In the genomic region with DNA sequence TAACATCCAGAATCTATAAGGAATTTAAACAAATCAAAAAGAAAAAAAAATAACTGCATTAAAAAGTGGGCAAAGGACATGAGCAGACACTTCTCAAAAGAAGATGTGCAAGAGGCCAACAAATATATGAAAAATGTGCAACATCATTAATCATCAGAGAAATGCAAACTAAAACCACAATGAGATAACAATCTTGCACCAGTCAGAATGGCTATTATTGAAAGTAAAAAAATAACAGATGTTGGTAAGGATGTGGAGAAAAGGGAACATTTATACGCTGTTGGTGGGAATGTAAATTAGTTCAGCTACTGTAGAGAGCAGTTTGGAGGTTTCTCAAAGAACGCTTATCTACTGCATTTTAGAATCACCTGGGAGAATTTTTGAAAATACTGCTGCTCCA, we compare ENCODE assay signal across 15 cellular contexts.
"Had no signal": no experiment of that assay in that cellular context is flagged by ENCODE, and none has a peak within 500 bp of the region (broad histone marks: within the 10 kb centered on the region; RNA-seq: fewer than 3 reads in every experiment).

No MANE protein-coding gene starts in this region.

- H3K36me3 ChIP-seq: esophagus squamous epithelium, gastrocnemius medialis, spleen, transverse colon had no signal

- ATAC-seq: activated CD8-positive, alpha-beta memory T cell treated with anti-CD3 and anti-CD28 coated beads, Interleukin-2, amount 10 ng/mL, durations not matched to agents 7 days and 5 days; activated T-cell treated with anti-CD3 and anti-CD28 coated beads, Interleukin-2, amount 50 U/mL, for 4 hours; gastrocnemius medialis; sciatic nerve; stimulated activated memory B cell treated with anti-CD40 and anti-IgM and Interleukin-4, amounts not matched to agents 10 μg/mL and 1 μg/mL and 100 μg/mL, for 72 hours had no signal

- H3K4me1 ChIP-seq: esophagus squamous epithelium, gastrocnemius medialis, spleen, transverse colon had no signal

- H3K27me3 ChIP-seq: esophagus squamous epithelium, gastrocnemius medialis, hepatocyte, spleen, transverse colon had no signal

- H3K4me3 ChIP-seq: esophagus squamous epithelium, gastrocnemius medialis, hepatocyte, spleen, transverse colon had no signal

- DNase-seq: activated CD4-positive, alpha-beta T cell treated with anti-CD3 and anti-CD28 coated beads, Interleukin-2, amount 50 U/mL, for 48 hours; activated CD4-positive, CD25-positive, alpha-beta regulatory T cell treated with anti-CD3 and anti-CD28 coated beads, Interleukin-2, amount 50 U/mL, for 72 hours; activated CD8-positive, alpha-beta memory T cell treated with anti-CD3 and anti-CD28 coated beads, Interleukin-2, amount 10 ng/mL, durations not matched to agents 7 days and 5 days; activated naive CD8-positive, alpha-beta T cell treated with anti-CD3 and anti-CD28 coated beads, Interleukin-2, amount 10 ng/mL, durations not matched to agents 7 days and 5 days; activated T-cell treated with anti-CD3 and anti-CD28 coated beads, Interleukin-2, amount 50 U/mL, for 4 hours; aorta; esophagus squamous epithelium; gastrocnemius medialis; kidney; spleen; stimulated activated CD4-positive, alpha-beta T cell treated with anti-CD3 and anti-CD28 coated beads, Interleukin-1b, Interleukin-23, amount 100 ng/mL, for 48 hours; transverse colon had no signal

- H3K9me3 ChIP-seq: esophagus squamous epithelium, gastrocnemius medialis, transverse colon had no signal

- H3K27ac ChIP-seq: esophagus squamous epithelium, gastrocnemius medialis, hepatocyte, spleen, transverse colon had no signal
